In genomic region chr3:182741214-182741613, GRCh38 we compare ENCODE assay signal across 20 cellular contexts. TPM values are rescaled to one million over a fixed set of nuclear protein-coding genes. Genes with fewer than 3 reads are reported as not detected.
DNase-seq lines count a peak whose midpoint lies in the region; ATAC-seq, FAIRE-seq and TF ChIP-seq lines count a peak whose summit lies in the region.
"Had no signal": no experiment of that assay in that cellular context is flagged by ENCODE, and none has a peak within 500 bp of the region (broad histone marks: within the 10 kb centered on the region; RNA-seq: fewer than 3 reads in every experiment).

No MANE protein-coding gene starts in this region.

- peak overlapping the region; percentile 87 for H3K27ac Mint-ChIP-seq in Calu3 (ENCODE audit: unreplicated experiment)

- TF ChIP-seq POLR2A in breast epithelium (IDR thresholded peaks at IDR 0.05): no peak

- H3K27me3 ChIP-seq in skeletal muscle satellite cell (ENCODE audit: control insufficient read depth, insufficient read depth, low read length) (no peaks in the 10 kb centered on the region), breast epithelium (no peaks in the 10 kb centered on the region)
- H3K27me3 ChIP-seq: MG63 had no signal

- in situ Hi-C loops in GM13976 (cut with MboI; ENCODE audit: low sequenced_read_pairs, unreplicated experiment): no loop called here

- no peaks in the 10 kb centered on the region for H3K9me3 Mint-ChIP-seq in Calu3 (ENCODE audit: low read depth, unreplicated experiment)

- H3K4me3 Mint-ChIP-seq in Calu3 (ENCODE audit: low read depth, unreplicated experiment): no peak overlapping the region
- H3K4me3 Mint-ChIP-seq: CD14-positive monocyte had no signal

- peaks cover 18% of the 10 kb centered on the region for H3K36me3 Mint-ChIP-seq in Calu3 (ENCODE audit: insufficient read depth, unreplicated experiment)
- H3K36me3 Mint-ChIP-seq: CD14-positive monocyte had no signal

- peaks cover 37% of the 10 kb centered on the region for H3K4me1 Mint-ChIP-seq in Calu3 (ENCODE audit: low read depth, unreplicated experiment)

- no peak overlapping the region for H3K4me3 ChIP-seq in skeletal muscle satellite cell (ENCODE audit: low read length)
- no peak overlapping the region for H3K4me3 ChIP-seq in breast epithelium
- H3K4me3 ChIP-seq: MG63 had no signal

- H3K4me1 ChIP-seq in skeletal muscle satellite cell (ENCODE audit: control insufficient read depth, insufficient read depth, low read length) (peaks cover 25% of the 10 kb centered on the region), breast epithelium (no peaks in the 10 kb centered on the region)

- no peaks in the 10 kb centered on the region for H3K36me3 ChIP-seq in skeletal muscle satellite cell (ENCODE audit: insufficient read depth, low read length)
- no peaks in the 10 kb centered on the region for H3K36me3 ChIP-seq in breast epithelium
- H3K36me3 ChIP-seq: MG63 had no signal

- no TSS peak for BruUV-seq in Calu3 (replicated peaks; lab: Mats Ljungman, UMichigan)

- peak overlapping the region; percentile 50 for H3K4me2 ChIP-seq in skeletal muscle satellite cell (ENCODE audit: low read length)

- DNase-seq in Calu3: no peak
- DNase-seq in frontal cortex (ENCODE audit: low spot score in 2 of 2): no peak
- no peak for DNase-seq in GM13976 (ENCODE audit: low spot score)
- no peak for DNase-seq in breast epithelium (ENCODE audit: low spot score in 2 of 2)
- no peak for DNase-seq in NCI-H446 treated with DMSO at 0.1 percent for 48 hours (lab: John Stamatoyannopoulos, UW)
- DNase-seq: 8988T, GF-D8, MG63, NCI-H1092, NCI-H1436, NCI-H1930, NCI-H345, SIG-M5 had no signal

- H3K9me3 ChIP-seq in skeletal muscle satellite cell (replicated peaks; ENCODE audit: low read length) (no peaks in the 10 kb centered on the region), breast epithelium (no peaks in the 10 kb centered on the region)
- H3K9me3 ChIP-seq: MG63 had no signal

- H3K27ac ChIP-seq in breast epithelium: no peak overlapping the region

- intact Hi-C loops in Calu3 (cut with micrococcal nuclease; ENCODE audit: unreplicated experiment): no loop called here
- intact Hi-C loops in breast epithelium (cut with DNase I; ENCODE audit: low total_unique reads): no loop called here

- H3K27me3 Mint-ChIP-seq in Calu3 (ENCODE audit: unreplicated experiment): no peaks in the 10 kb centered on the region

- FAIRE-seq in TTC549 (lab: Jason Lieb, UNC) (peak; percentile 97), frontal cortex (lab: Jason Lieb, UNC) (peak; percentile 97)
- FAIRE-seq: D721Med, GM19239, H1 had no signal

- no peak for ATAC-seq in HG02588 (IDR thresholded peaks at IDR 0.05; ENCODE audit: unreplicated experiment)

- CTCF ChIA-PET in Calu3 (lab: Charles Lee): interaction anchor here (0.6 to 1.1 kb wide), 4 partner anchors 22 to 1787 kb away, joined by 3 to 10 read pairs (median 6); partner anchors contain the start of gene ATP11B

- TF ChIP-seq CTCF in Calu3 (IDR thresholded peaks at IDR 0.05; ENCODE audit: unreplicated experiment): no peak
- no peak for TF ChIP-seq CTCF in GM13976 (IDR thresholded peaks at IDR 0.05; ENCODE audit: borderline replicate concordance, control extremely low read depth, extremely low read depth, insufficient read depth, missing control alignments)
- no peak for TF ChIP-seq CTCF in breast epithelium (IDR thresholded peaks at IDR 0.05)

- peak overlapping the region; percentile 17 for H3K9ac ChIP-seq in skeletal muscle satellite cell (ENCODE audit: low read depth, low read length)

RNA-seq across cellular contexts. Expression of gene ATP11B, which starts 52.1 kb away (rescaled TPM):
- total RNA-seq in Calu3 (2022) (81.9 and 84.0 TPM in 2 replicates), frontal cortex (94.6 TPM), breast epithelium (10 to 100 TPM; 70.8 to 92.8 (median 77.3) TPM)
- 40.0 and 52.0 TPM in 2 replicates for total RNA-seq in skeletal muscle satellite cell (2012; rRNA removed)
